ENCODE assay signal across 11 cellular contexts in genomic region chr1:3745590-3746381, GRCh38. TPM values are rescaled to one million over a fixed set of nuclear protein-coding genes. Genes with fewer than 3 reads are reported as not detected.
DNase-seq lines count a peak whose midpoint lies in the region; ATAC-seq, FAIRE-seq and TF ChIP-seq lines count a peak whose summit lies in the region.
"Had no signal": no experiment of that assay in that cellular context is flagged by ENCODE, and none has a peak within 500 bp of the region (broad histone marks: within the 10 kb centered on the region; RNA-seq: fewer than 3 reads in every experiment).

No MANE protein-coding gene starts in this region.

- H3K9me3 ChIP-seq in GM12878 (replicated peaks; ENCODE audit: control insufficient read depth, insufficient read depth, low read length) (no peaks in the 10 kb centered on the region), kidney (ENCODE audit: control insufficient read depth in 1 of 2, low read length in 2 of 2) (no peaks in the 10 kb centered on the region), suprapubic skin (no peaks in the 10 kb centered on the region)
- H3K9me3 ChIP-seq: adrenal gland, Caco-2 had no signal

- no peaks in the 10 kb centered on the region for H3K27me3 Mint-ChIP-seq in activated naive CD4-positive, alpha-beta T cell treated with anti-CD3 and anti-CD28 coated beads, Interleukin-2, amount 50 U/mL, for 24 hours

- DNase-seq in activated naive CD4-positive, alpha-beta T cell (lab: John Stamatoyannopoulos, UW): no peak
- DNase-seq in GM12878 (ENCODE audit: low read depth, low spot score) (no peak), kidney (peak; percentile 54), suprapubic skin (ENCODE audit: low spot score in 2 of 2) (peak; percentile 59 to 67), amniotic stem cell (lab: John Stamatoyannopoulos, UW) (no peak), COLO829 (ENCODE audit: low spot score) (no peak), iPS-NIHi7 (ENCODE audit: extremely low spot score) (no peak)
- DNase-seq: Caco-2 had no signal

- no peak for TF ChIP-seq RAD21 in GM12878 (IDR thresholded peaks at IDR 0.05; ENCODE audit: insufficient read depth, low read depth, low read length)

- no peaks in the 10 kb centered on the region for H3K27me3 ChIP-seq in GM12878 (replicated peaks in 1 of 2; ENCODE audit: control insufficient read depth in 2 of 2, insufficient read depth in 2 of 2, low read length in 1 of 2)
- H3K27me3 ChIP-seq in suprapubic skin: no peaks in the 10 kb centered on the region
- H3K27me3 ChIP-seq: adrenal gland had no signal

- peak overlapping the region; percentile 56 for H3K27ac Mint-ChIP-seq in activated naive CD4-positive, alpha-beta T cell treated with anti-CD3 and anti-CD28 coated beads, Interleukin-2, amount 50 U/mL, for 24 hours

- FAIRE-seq in GM12878 (lab: Jason Lieb, UNC): no peak
- FAIRE-seq in kidney (lab: Jason Lieb, UNC): no peak

- WGBS in GM12878 (ENCODE audit: insufficient coverage, insufficient replicate concordance, low lambda C conversion rate, missing lambda C conversion rate): 90% methylated on average over 25 of the region's 25 CpGs
- 80% methylated on average over 20 of the region's 25 CpGs for WGBS in suprapubic skin

- CTCF ChIA-PET in GM12878 (lab: Yijun Ruan, JAX): interaction anchor here (1.0 kb wide), 1 partner anchor 21 kb away, joined by 3 read pairs; no protein-coding TSS in a partner anchor

- peak overlapping the region; percentile 86 for H3K4me3 Mint-ChIP-seq in activated naive CD4-positive, alpha-beta T cell treated with anti-CD3 and anti-CD28 coated beads, Interleukin-2, amount 50 U/mL, for 24 hours

- H3K4me1 Mint-ChIP-seq in activated naive CD4-positive, alpha-beta T cell treated with anti-CD3 and anti-CD28 coated beads, Interleukin-2, amount 50 U/mL, for 24 hours: peaks cover 33% of the 10 kb centered on the region

- peak overlapping the region; percentile 70; the same call in 1 of the 2 replicates for H3K4me3 ChIP-seq in GM12878
- peak overlapping the region in 1 of 2 donors; percentile 66 for H3K4me3 ChIP-seq in kidney (ENCODE audit: low read length in 2 of 2)
- H3K4me3 ChIP-seq in suprapubic skin: peak overlapping the region; percentile 68

- H3K36me3 ChIP-seq in GM12878 (ENCODE audit: control insufficient read depth in 2 of 2, insufficient read depth in 2 of 2, low read length in 1 of 2) (peaks cover 2 to 3% of the 10 kb centered on the region in 2 experiments; a peak in 3 of 4 replicates), kidney (ENCODE audit: control insufficient read depth in 1 of 2, insufficient read depth in 2 of 2, low read length in 2 of 2) (peaks cover 0 to 7% of the 10 kb centered on the region in 2 donors), suprapubic skin (peaks cover 22% of the 10 kb centered on the region)

- intact Hi-C loops in GM12878 (cut with micrococcal nuclease; ENCODE audit: unreplicated experiment): no loop called here
- intact Hi-C loops in kidney (cut with DNase I): no loop called here

- RAD21 ChIA-PET in GM12878 (lab: Charles Lee; ENCODE audit: unreplicated experiment): no interaction called here

- TF ChIP-seq CTCF in GM12878 (IDR thresholded peaks at IDR 0.05 in 2 of 3, conservative IDR thresholded peaks at IDR 0.05 in 1 of 3; ENCODE audit: control insufficient read depth in 2 of 3, extremely low read depth in 1 of 3, insufficient read depth in 1 of 3, low read depth in 3 of 3, low read length in 3 of 3) (no peak), kidney (IDR thresholded peaks at IDR 0.05; ENCODE audit: borderline replicate concordance, extremely low read depth, insufficient read depth) (no peak), suprapubic skin (IDR thresholded peaks at IDR 0.05) (no peak)

- no peak for TF ChIP-seq POLR2A in GM12878 (IDR thresholded peaks at IDR 0.05; ENCODE audit: low read depth, low read length)
- TF ChIP-seq POLR2A in suprapubic skin (IDR thresholded peaks at IDR 0.05): no peak

- H4K20me1 ChIP-seq in GM12878 (ENCODE audit: control insufficient read depth, insufficient read depth): no peaks in the 10 kb centered on the region

- SMC1A ChIA-PET in GM12878 (lab: Charles Lee; ENCODE audit: uncharacterized antibody, unreplicated experiment): no interaction called here

- POLR2A ChIA-PET in GM12878 (lab: Charles Lee): no interaction called here

- BruUV-seq in GM12878 (replicated peaks; lab: Mats Ljungman, UMichigan): no TSS peak

- H3K4me1 ChIP-seq in GM12878 (ENCODE audit: control insufficient read depth, insufficient read depth, low read length): peaks cover 11% of the 10 kb centered on the region
- peaks cover 0 to 10% of the 10 kb centered on the region in 2 donors for H3K4me1 ChIP-seq in kidney (ENCODE audit: control insufficient read depth in 1 of 2, insufficient read depth in 1 of 2, low read depth in 1 of 2, low read length in 2 of 2)
- H3K4me1 ChIP-seq in suprapubic skin: peaks cover 41% of the 10 kb centered on the region
- H3K4me1 ChIP-seq: Caco-2 had no signal

- H2AFZ ChIP-seq in GM12878 (ENCODE audit: control insufficient read depth, low read depth, low read length): no peak overlapping the region

- H3K36me3 Mint-ChIP-seq in activated naive CD4-positive, alpha-beta T cell treated with anti-CD3 and anti-CD28 coated beads, Interleukin-2, amount 50 U/mL, for 24 hours: no peaks in the 10 kb centered on the region

- H3K9me3 Mint-ChIP-seq in activated naive CD4-positive, alpha-beta T cell treated with anti-CD3 and anti-CD28 coated beads, Interleukin-2, amount 50 U/mL, for 24 hours: no peaks in the 10 kb centered on the region

- TF ChIP-seq EP300 in GM12878 (IDR thresholded peaks at IDR 0.05; ENCODE audit: borderline replicate concordance in 1 of 2, control insufficient read depth in 1 of 2, low read depth in 2 of 2, low read length in 2 of 2) (no peak), suprapubic skin (IDR thresholded peaks at IDR 0.05) (no peak)

- H3K79me2 ChIP-seq in GM12878 (ENCODE audit: control insufficient read depth, insufficient read depth, low read length): no peaks in the 10 kb centered on the region

- no peak for ATAC-seq in GM12878

- H3K4me2 ChIP-seq in GM12878 (ENCODE audit: control insufficient read depth, insufficient read depth): peak overlapping the region; percentile 87

- H3K27ac ChIP-seq in GM12878 (ENCODE audit: control insufficient read depth, insufficient read depth): no peak overlapping the region
- no peak overlapping the region for H3K27ac ChIP-seq in kidney (ENCODE audit: low read depth in 2 of 2, low read length in 2 of 2)
- H3K27ac ChIP-seq in suprapubic skin: no peak overlapping the region

- H3K9ac ChIP-seq in GM12878 (ENCODE audit: control insufficient read depth, insufficient read depth, low read length) (no peak overlapping the region), kidney (ENCODE audit: low read length in 2 of 2) (peak overlapping the region in 1 of 2 donors; percentile 19)

- in situ Hi-C loops in GM12878 (cut with MboI): no loop called here

RNA-seq across cellular contexts. Expression of gene CCDC27, which starts 6.5 kb away (rescaled TPM):
- total RNA-seq in GM12878 (2013; cell fraction: nucleolus; rRNA removed): not detected in 2 replicates
- total RNA-seq in GM12878 (2014; rRNA removed): not detected in 2 replicates
- not detected in 2 replicates for total RNA-seq in GM12878 (2014; rRNA removed; fragmentation: Illumina TruSeq; extraction: Trizol)
- not detected in 2 replicates for total RNA-seq in GM12878 (2021)
- not detected for polyA plus RNA-seq in GM12878 (2011; ENCODE audit: low read depth)
- not detected in 2 replicates for polyA plus RNA-seq in GM12878 (2011; rRNA removed)
- polyA plus RNA-seq in GM12878 (2011; cell fraction: cytosol; rRNA removed): not detected in 2 replicates
- not detected in 2 replicates for polyA plus RNA-seq in GM12878 (2011; cell fraction: nucleus; rRNA removed)
- not detected in 2 replicates for polyA plus RNA-seq in GM12878 (2012)
- polyA plus RNA-seq in GM12878 (2014; fragmentation: Illumina TruSeq; extraction: Trizol): not detected in 2 replicates
- under 1 TPM in 1 of 2 experiments, not detected in 1; 0.05 TPM for polyA plus RNA-seq in GM12878 (2014; fragmentation: Nextera tagmentation; extraction: Ambion mirVana)
- polyA plus RNA-seq in GM12878 (2014; rRNA removed): not detected in 2 replicates
- polyA plus RNA-seq in GM12878 (2016; fragmentation: Nextera tagmentation; extraction: Ambion mirVana): not detected
- not detected in 2 replicates for polyA minus RNA-seq in GM12878 (2011; rRNA and poly(A)+ RNA removed)
- polyA minus RNA-seq in GM12878 (2011; cell fraction: cytosol; rRNA and poly(A)+ RNA removed): not detected in 2 replicates
- not detected in 2 replicates for polyA minus RNA-seq in GM12878 (2011; cell fraction: nucleus; rRNA and poly(A)+ RNA removed)
- not detected for total RNA-seq in kidney
- not detected for polyA plus RNA-seq in kidney (ENCODE audit: insufficient read depth, low read depth, low replicate concordance)
- not detected for total RNA-seq in suprapubic skin
- total RNA-seq: adrenal gland, Caco-2, liver had no signal
- polyA plus RNA-seq: adrenal gland, liver had no signal

RNA-seq across cellular contexts. Expression of gene SMIM1, which starts 26.8 kb away (rescaled TPM):
- 3.9 TPM in 1 of 2 replicates, not detected in the other for total RNA-seq in GM12878 (2013; cell fraction: nucleolus; rRNA removed)
- 0.71 TPM in 1 of 2 replicates, not detected in the other for total RNA-seq in GM12878 (2014; rRNA removed)
- total RNA-seq in GM12878 (2014; rRNA removed; fragmentation: Illumina TruSeq; extraction: Trizol): not detected in 2 replicates
- total RNA-seq in GM12878 (2021): 0.53 TPM in 1 of 2 replicates, not detected in the other
- polyA plus RNA-seq in GM12878 (2011; ENCODE audit: low read depth): not detected
- polyA plus RNA-seq in GM12878 (2011; rRNA removed): 0.30 TPM in 1 of 2 replicates, not detected in the other
- 0.54 and 0.92 TPM in 2 replicates for polyA plus RNA-seq in GM12878 (2011; cell fraction: cytosol; rRNA removed)
- polyA plus RNA-seq in GM12878 (2011; cell fraction: nucleus; rRNA removed): 0.36 and 0.94 TPM in 2 replicates
- 0.97 and 1.8 TPM in 2 replicates for polyA plus RNA-seq in GM12878 (2012)
- polyA plus RNA-seq in GM12878 (2014; fragmentation: Illumina TruSeq; extraction: Trizol): not detected in 2 replicates
- polyA plus RNA-seq in GM12878 (2014; fragmentation: Nextera tagmentation; extraction: Ambion mirVana): not detected
- 0.37 and 1.1 TPM in 2 replicates for polyA plus RNA-seq in GM12878 (2014; rRNA removed)
- not detected for polyA plus RNA-seq in GM12878 (2016; fragmentation: Nextera tagmentation; extraction: Ambion mirVana)
- not detected in 2 replicates for polyA minus RNA-seq in GM12878 (2011; rRNA and poly(A)+ RNA removed)
- polyA minus RNA-seq in GM12878 (2011; cell fraction: cytosol; rRNA and poly(A)+ RNA removed): not detected in 2 replicates
- polyA minus RNA-seq in GM12878 (2011; cell fraction: nucleus; rRNA and poly(A)+ RNA removed): 0.97 and 1.1 TPM in 2 replicates
- 7.0 TPM for total RNA-seq in kidney
- polyA plus RNA-seq in kidney (ENCODE audit: insufficient read depth, low read depth, low replicate concordance): 49.5 TPM
- total RNA-seq in suprapubic skin: 1 to 10 TPM in 3 of 4 donors, not detected in 1; 3.2 to 8.4 (median 3.4) TPM

RNA-seq across cellular contexts. Expression of gene LRRC47, which starts 50.5 kb away (rescaled TPM):
- 13.3 and 18.5 TPM in 2 replicates for total RNA-seq in GM12878 (2013; cell fraction: nucleolus; rRNA removed)
- total RNA-seq in GM12878 (2014; rRNA removed) (20.9 and 22.9 TPM in 2 replicates), GM12878 (2014; rRNA removed; fragmentation: Illumina TruSeq; extraction: Trizol) (13.7 and 15.3 TPM in 2 replicates), GM12878 (2021) (31.0 and 34.6 TPM in 2 replicates), kidney (42.4 TPM), suprapubic skin (10 to 100 TPM; 36.4 to 53.0 (median 41.4) TPM)
- polyA plus RNA-seq in GM12878 (2011; ENCODE audit: low read depth): 8.3 TPM
- polyA plus RNA-seq in GM12878 (2011; rRNA removed) (24.0 and 25.4 TPM in 2 replicates), GM12878 (2014; fragmentation: Illumina TruSeq; extraction: Trizol) (20.4 and 26.1 TPM in 2 replicates), GM12878 (2014; fragmentation: Nextera tagmentation; extraction: Ambion mirVana) (1 to 10 TPM; 2.5 to 4.5 TPM), GM12878 (2014; rRNA removed) (21.1 and 24.4 TPM in 2 replicates), GM12878 (2016; fragmentation: Nextera tagmentation; extraction: Ambion mirVana) (10 to 100 TPM; 14.1 to 15.3 TPM), kidney (ENCODE audit: insufficient read depth, low read depth, low replicate concordance) (28.8 TPM)
- 13.1 and 14.6 TPM in 2 replicates for polyA plus RNA-seq in GM12878 (2011; cell fraction: cytosol; rRNA removed)
- polyA plus RNA-seq in GM12878 (2011; cell fraction: nucleus; rRNA removed): 17.9 and 29.4 TPM in 2 replicates
- polyA plus RNA-seq in GM12878 (2012): 23.2 and 23.5 TPM in 2 replicates
- 6.3 and 8.1 TPM in 2 replicates for polyA minus RNA-seq in GM12878 (2011; rRNA and poly(A)+ RNA removed)
- polyA minus RNA-seq in GM12878 (2011; cell fraction: cytosol; rRNA and poly(A)+ RNA removed): 6.0 and 6.8 TPM in 2 replicates
- polyA minus RNA-seq in GM12878 (2011; cell fraction: nucleus; rRNA and poly(A)+ RNA removed): 4.2 and 8.9 TPM in 2 replicates

Comparison
In these comparisons a context has a peak if more than half of its experiments do, and no peak if none do; other contexts are left out.
1. DNase-seq: peak in kidney (single experiment) and suprapubic skin (2 of 2); none in activated naive CD4-positive, alpha-beta T cell (0 of 4), GM12878 (single experiment), amniotic stem cell (single experiment), COLO829 (single experiment) and iPS-NIHi7 (single experiment).